Comparison of ENCODE assay signal across 2 cellular contexts in genomic region chr17:47829870-47830269, GRCh38.
TF ChIP-seq lines count a peak whose summit lies in the region.

No MANE protein-coding gene starts in this region.

TF ChIP-seq in HepG2, 621 proteins besides CTCF, POLR2A, EP300 and RAD21:
- TF ChIP-seq MAFK (conservative IDR thresholded peaks at IDR 0.05 in 1 of 2, IDR thresholded peaks at IDR 0.05 in 1 of 2; ENCODE audit: low read length in 2 of 2) (peak; percentile 51 to 60; a peak in 2 of 4 replicates), ZSCAN9 (CRISPR knock-in tag; IDR thresholded peaks at IDR 0.05; ENCODE audit: borderline replicate concordance) (no peak)

TF ChIP-seq in GM12891, 5 proteins besides CTCF, POLR2A, EP300 and RAD21:
- TF ChIP-seq TAF1 (IDR thresholded peaks at IDR 0.05; ENCODE audit: low read depth, low read length): no peak
- no peak for TF ChIP-seq SPI1 (IDR thresholded peaks at IDR 0.05; ENCODE audit: low read depth, low read length)
- TF ChIP-seq POLR2AphosphoS5 (IDR thresholded peaks at IDR 0.05; ENCODE audit: low read depth, low read length): no peak
- no peak for TF ChIP-seq POU2F2 (IDR thresholded peaks at IDR 0.05; ENCODE audit: low read depth, low read length)
- TF ChIP-seq PAX5 (IDR thresholded peaks at IDR 0.05; ENCODE audit: insufficient read depth, low read length, severe bottlenecking): no peak
TF ChIP-seq in GM12891: peak in this region for 0.
